Comparison of ENCODE assay signal across 8 cellular contexts in genomic region chr20:43590392-43591303, GRCh38. TPM values are rescaled to one million over a fixed set of nuclear protein-coding genes. Genes with fewer than 3 reads are reported as not detected.
DNase-seq lines count a peak whose midpoint lies in the region; ATAC-seq and TF ChIP-seq lines count a peak whose summit lies in the region.

TSS of gene IFT52 (plus strand) at chr20:43590937. CDS start at chr20:43594699, 3,762 bp downstream.

- no peaks in the 10 kb centered on the region for H4K20me1 ChIP-seq in OCI-LY1 (ENCODE audit: insufficient read depth, low read length)

- H3K27ac ChIP-seq in HUES64 (ENCODE audit: low read depth, low read length) (peak within 1 kb of the TSS; percentile 92), OCI-LY1 (ENCODE audit: low read depth, low read length, poor library complexity, severe bottlenecking) (peak within 1 kb of the TSS; percentile 48)

- peaks cover 9% of the 10 kb centered on the region for H3K4me1 Mint-ChIP-seq in endothelial cell (ENCODE audit: unreplicated experiment)

- peak; percentile 99 for ATAC-seq in GM21423 (IDR thresholded peaks at IDR 0.05; ENCODE audit: unreplicated experiment)

- H3K27ac Mint-ChIP-seq in endothelial cell (ENCODE audit: unreplicated experiment) = peak within 1 kb of the TSS; percentile 86

- peak within 1 kb of the TSS; percentile 92 for H3K4me3 Mint-ChIP-seq in endothelial cell (ENCODE audit: unreplicated experiment)

- DNase-seq in Caki2 (ENCODE audit: low read depth) (peak; percentile 96), endothelial cell (ENCODE audit: low spot score) (peak; percentile 77), midbrain (lab: John Stamatoyannopoulos, UW) (peak; percentile 98)
- DNase-seq in activated CD8-positive, alpha-beta memory T cell treated with anti-CD3 and anti-CD28 coated beads, Interleukin-2, amount 50 U/mL, for 48 hours = peak; percentile 91
- peak; percentile 69 to 73 for DNase-seq in stimulated activated CD8-positive, alpha-beta memory T cell treated with anti-CD3 and anti-CD28 coated beads, Interleukin-2, amount 100 ng/mL, for 1 hour (ENCODE audit: low read depth in 2 of 2)

- H3K9me3 Mint-ChIP-seq in endothelial cell (ENCODE audit: unreplicated experiment) = no peaks in the 10 kb centered on the region

- no peaks in the 10 kb centered on the region for H3K36me3 Mint-ChIP-seq in endothelial cell (ENCODE audit: low read depth, unreplicated experiment)

- H3K9ac ChIP-seq in HUES64 (ENCODE audit: low read depth, low read length) (peak within 1 kb of the TSS; percentile 93), OCI-LY1 (ENCODE audit: low read length) (peak within 1 kb of the TSS; percentile 85)

- no peaks in the 10 kb centered on the region for H3K79me2 ChIP-seq in OCI-LY1 (ENCODE audit: insufficient read depth, low read length)

- no peaks in the 10 kb centered on the region for H3K27me3 Mint-ChIP-seq in endothelial cell (ENCODE audit: unreplicated experiment)

- peak within 1 kb of the TSS; percentile 12; the same call in 1 of the 2 replicates for H2AFZ ChIP-seq in OCI-LY1 (ENCODE audit: low read length)

- no peaks in the 10 kb centered on the region for H3K9me3 ChIP-seq in HUES64 (ENCODE audit: insufficient read depth, low read depth, low read length)
- H3K9me3 ChIP-seq in OCI-LY1 (ENCODE audit: low read length) = no peaks in the 10 kb centered on the region

- H3K27me3 ChIP-seq in HUES64 (ENCODE audit: insufficient read depth, low read length) (no peaks in the 10 kb centered on the region), OCI-LY1 (ENCODE audit: insufficient read depth, low read length) (no peaks in the 10 kb centered on the region)

- H3K9me2 ChIP-seq in OCI-LY1 (ENCODE audit: low read depth, low read length) = no peaks in the 10 kb centered on the region

- WGBS in HUES64 = under 1% methylated on average over 62 of the region's 68 CpGs

- H3K4me2 ChIP-seq in OCI-LY1 (ENCODE audit: low read length) = peak within 1 kb of the TSS; percentile 86

- no peaks in the 10 kb centered on the region for H3K4me1 ChIP-seq in HUES64 (ENCODE audit: insufficient read depth, low read length)
- H3K4me1 ChIP-seq in OCI-LY1 (ENCODE audit: insufficient read depth, low read length, severe bottlenecking) = peaks cover 20% of the 10 kb centered on the region

- TF ChIP-seq CTCF in OCI-LY1 (IDR thresholded peaks at IDR 0.05; ENCODE audit: low read length) = no peak
- no peak for TF ChIP-seq CTCF in endothelial cell (IDR thresholded peaks at IDR 0.05; ENCODE audit: unreplicated experiment)

- H3F3A ChIP-seq in OCI-LY1 (ENCODE audit: insufficient read depth, low read length) = no peaks in the 10 kb centered on the region

- H3K36me3 ChIP-seq in HUES64 (ENCODE audit: insufficient read depth, low read length) (peaks cover 17% of the 10 kb centered on the region), OCI-LY1 (ENCODE audit: insufficient read depth, low read length) (peaks cover 8% of the 10 kb centered on the region; the same call in 1 of the 2 replicates)

- H3K4me3 ChIP-seq in HUES64 (ENCODE audit: low read length) = peak within 1 kb of the TSS; percentile 86
- H3K4me3 ChIP-seq in OCI-LY1 (ENCODE audit: low read depth, low read length, poor library complexity, severe bottlenecking) = peak within 1 kb of the TSS; percentile 76

- in situ Hi-C loops in Caki2 (cut with HindIII; ENCODE audit: low pct_unique_long_range_greater_than_20kb, low sequenced_read_pairs) = no loop called here

RNA-seq across cellular contexts. Expression of gene IFT52, which starts in this region (rescaled TPM):
- total RNA-seq in Caki2 (2014; rRNA removed; shearing (Covaris generic); ENCODE audit: low replicate concordance) = 28.3 and 33.9 TPM in 2 replicates
- polyA plus RNA-seq in HUES64 (2013, experiment 1 of 2) = 38.2 TPM
- polyA plus RNA-seq in HUES64 (2013, experiment 2 of 2) = 44.3 TPM
- 49.0 TPM for total RNA-seq in endothelial cell (ENCODE audit: unreplicated experiment)

Comparison
In these comparisons a context has a peak if more than half of its experiments do, and no peak if none do; other contexts are left out.
1. Peak in every context shown above with its lines: DNase-seq, ATAC-seq, H3K4me3 ChIP-seq and H3K27ac ChIP-seq.